Comparison of ENCODE assay signal across 8 cellular contexts in genomic region chrX:40094900-40095587, GRCh38. TPM values are rescaled to one million over a fixed set of nuclear protein-coding genes. Genes with fewer than 3 reads are reported as not detected.
DNase-seq lines count a peak whose midpoint lies in the region; ATAC-seq, FAIRE-seq and TF ChIP-seq lines count a peak whose summit lies in the region.

No MANE protein-coding gene starts in this region.

- H3K4me3 ChIP-seq in DND-41 (ENCODE audit: low read depth in 1 of 2, low read length in 2 of 2) (peak overlapping the region; percentile 61 to 63; a peak in 3 of 4 replicates), NT2/D1 (ENCODE audit: insufficient read length, low read depth) (peak overlapping the region; percentile 78), H1 (ENCODE audit: extremely low read depth in 1 of 4, insufficient read depth in 2 of 4, low read depth in 3 of 4, low read length in 4 of 4) (peak overlapping the region; percentile 63 to 79 (median 71)), neural progenitor cell (peak overlapping the region; percentile 77)

- peaks cover 55% of the 10 kb centered on the region for H3F3A ChIP-seq in neural progenitor cell (ENCODE audit: low read depth)

- H3K9me3 ChIP-seq in DND-41 (ENCODE audit: insufficient read depth, low read length, severe bottlenecking) (no peaks in the 10 kb centered on the region), NT2/D1 (ENCODE audit: insufficient read depth, low read length) (no peaks in the 10 kb centered on the region), H1 (ENCODE audit: insufficient read depth in 2 of 2, low read depth in 1 of 2, low read length in 1 of 2) (no peaks in the 10 kb centered on the region), neural progenitor cell (ENCODE audit: low read depth) (no peaks in the 10 kb centered on the region)

- peaks cover 18% of the 10 kb centered on the region for H3K36me3 ChIP-seq in DND-41 (ENCODE audit: insufficient read depth, low read length)
- H3K36me3 ChIP-seq in NT2/D1 (ENCODE audit: insufficient read depth, insufficient read length, low read length): no peaks in the 10 kb centered on the region
- no peaks in the 10 kb centered on the region for H3K36me3 ChIP-seq in H1 (ENCODE audit: control insufficient read depth in 2 of 4, insufficient read depth in 4 of 4, low read length in 3 of 4)
- no peaks in the 10 kb centered on the region for H3K36me3 ChIP-seq in neural progenitor cell

- ATAC-seq in DND-41 (ENCODE audit: insufficient read depth, low read depth) (no peak), foreskin keratinocyte (no peak), HG03442 (IDR thresholded peaks at IDR 0.05; ENCODE audit: unreplicated experiment) (no peak)

- peak overlapping the region; percentile 87 for H3K4me2 ChIP-seq in DND-41 (ENCODE audit: insufficient read depth, low read length)
- H3K4me2 ChIP-seq in H1 (ENCODE audit: insufficient read depth in 1 of 2, low read depth in 2 of 2, low read length in 2 of 2): peak overlapping the region; percentile 78 to 81
- H3K4me2 ChIP-seq in neural progenitor cell: peak overlapping the region; percentile 92

- H2BK20ac ChIP-seq in H1 (ENCODE audit: low read length): no peak overlapping the region

- H3K27ac ChIP-seq in DND-41 (ENCODE audit: low read length): peak overlapping the region; percentile 84
- H3K27ac ChIP-seq in H1 (ENCODE audit: low read depth, low read length): no peak overlapping the region
- no peak overlapping the region for H3K27ac ChIP-seq in neural progenitor cell
- no peak overlapping the region for H3K27ac ChIP-seq in foreskin keratinocyte

- no peak for TF ChIP-seq RAD21 in H1 (IDR thresholded peaks at IDR 0.05 in 1 of 2, conservative IDR thresholded peaks at IDR 0.05 in 1 of 2; ENCODE audit: low read depth in 2 of 2, low read length in 2 of 2)

- 0 out of 2 replicates have a peak overlapping the region, but pooled peaks have one; percentile 39 for H2BK12ac ChIP-seq in H1 (ENCODE audit: low read depth, low read length)

- H3K4me1 Mint-ChIP-seq in neural progenitor cell: peaks cover 39% of the 10 kb centered on the region

- no peaks in the 10 kb centered on the region for H3K79me1 ChIP-seq in H1 (ENCODE audit: low read depth, low read length)

- WGBS in H1 (ENCODE audit: extremely low coverage in 1 of 2, insufficient coverage in 1 of 2, insufficient read length in 1 of 2, insufficient replicate concordance in 2 of 2, low coverage in 1 of 2, low lambda C conversion rate in 2 of 2, missing lambda C conversion rate in 1 of 2), 2 experiments: 2% methylated on average over 32 of the region's 34 CpGs; no CpG with 5 or more reads in 1 of the 2 experiments

- no peak for DNase-seq in DND-41
- no peak for DNase-seq in NT2/D1 (ENCODE audit: low read depth, low spot score)
- DNase-seq in H1 (ENCODE audit: low read depth in 1 of 2, low spot score in 2 of 2): no peak
- DNase-seq in neural progenitor cell (ENCODE audit: low spot score): peak; percentile 40
- no peak for DNase-seq in foreskin keratinocyte
- no peak for DNase-seq in AG08395 (ENCODE audit: low spot score)
- no peak for DNase-seq in NCI-H128 (lab: John Stamatoyannopoulos, UW; ENCODE audit: unreplicated experiment)

- H3K27ac Mint-ChIP-seq in neural progenitor cell: peak overlapping the region; percentile 17

- H3K9ac ChIP-seq in DND-41 (ENCODE audit: low read depth, low read length) (peak overlapping the region; percentile 84), NT2/D1 (ENCODE audit: insufficient read length, low read depth) (peak overlapping the region; percentile 72), H1 (replicated peaks in 1 of 4; ENCODE audit: extremely low read depth in 1 of 4, low read depth in 3 of 4, low read length in 3 of 4) (peak overlapping the region in 3 of 4 experiments; percentile 9 to 54 (median 22); a peak in 4 of 7 replicates), neural progenitor cell (no peak overlapping the region)

- H2BK15ac ChIP-seq in H1 (ENCODE audit: low read length): no peak overlapping the region

- no peak overlapping the region for H4K5ac ChIP-seq in H1 (ENCODE audit: insufficient read length, low read depth, low read length)

- CTCF ChIA-PET in H1 (lab: Charles Lee; ENCODE audit: partially characterized antibody): interaction anchor here (0.9 to 1.0 kb wide), 2 partner anchors 62 to 172 kb away, joined by 3 read pairs; no protein-coding TSS in a partner anchor

- H3K27me3 ChIP-seq in DND-41 (ENCODE audit: insufficient read depth, low read length, poor library complexity) (no peaks in the 10 kb centered on the region), NT2/D1 (ENCODE audit: insufficient read depth, insufficient read length) (peaks cover 10% of the 10 kb centered on the region), H1 (replicated peaks in 1 of 4; ENCODE audit: control insufficient read depth in 3 of 4, extremely low read depth in 1 of 4, insufficient read depth in 3 of 4, low read length in 3 of 4) (peaks cover 0 to 7% (median 2%) of the 10 kb centered on the region in 4 experiments; a peak in 4 of 7 replicates), neural progenitor cell (peaks cover 76% of the 10 kb centered on the region), foreskin keratinocyte (no peaks in the 10 kb centered on the region)

- H3K79me2 ChIP-seq in DND-41 (ENCODE audit: insufficient read depth, low read length) (peaks cover 82% of the 10 kb centered on the region), H1 (ENCODE audit: control insufficient read depth in 1 of 2, insufficient read depth in 2 of 2, low read length in 2 of 2) (peaks cover 18 to 67% of the 10 kb centered on the region in 2 experiments), neural progenitor cell (ENCODE audit: low read depth) (peaks cover 72% of the 10 kb centered on the region)

- TF ChIP-seq CTCF in DND-41 (IDR thresholded peaks at IDR 0.05; ENCODE audit: borderline replicate concordance, extremely low read depth, low read length, poor library complexity, severe bottlenecking): no peak
- no peak for TF ChIP-seq CTCF in H1 (IDR thresholded peaks at IDR 0.05; ENCODE audit: control extremely low read depth in 1 of 3, insufficient read depth in 1 of 3, low read depth in 1 of 3, low read length in 3 of 3)
- no peak for TF ChIP-seq CTCF in neural progenitor cell (IDR thresholded peaks at IDR 0.05)
- TF ChIP-seq CTCF in foreskin keratinocyte (conservative IDR thresholded peaks at IDR 0.05): no peak

- H2AFZ ChIP-seq in DND-41 (ENCODE audit: low read depth, low read length): no peak overlapping the region
- H2AFZ ChIP-seq in H1 (ENCODE audit: low read length): no peak overlapping the region
- H2AFZ ChIP-seq in neural progenitor cell (replicated peaks): no peak overlapping the region

- no peak overlapping the region for H3K4ac ChIP-seq in H1 (replicated peaks; ENCODE audit: insufficient read length, low read depth, low read length)

- no peak overlapping the region for H3K14ac ChIP-seq in H1 (ENCODE audit: insufficient read length)

- no peak overlapping the region for H3K23ac ChIP-seq in H1 (ENCODE audit: insufficient read length)

- no peak; a peak in 1 of 3 replicates for TF ChIP-seq POLR2A in H1 (IDR thresholded peaks at IDR 0.05; ENCODE audit: control extremely low read depth in 1 of 2, low read depth in 2 of 2, low read length in 2 of 2)

- peak overlapping the region; percentile 87 for H3K4me3 Mint-ChIP-seq in neural progenitor cell

- H4K20me1 ChIP-seq in DND-41 (ENCODE audit: insufficient read depth, low read length) (peaks cover 58% of the 10 kb centered on the region), H1 (replicated peaks in 1 of 2; ENCODE audit: control insufficient read depth in 1 of 2, insufficient read depth in 2 of 2, low read length in 2 of 2) (peaks cover 4 to 5% of the 10 kb centered on the region in 2 experiments), neural progenitor cell (ENCODE audit: low read depth) (peaks cover 83% of the 10 kb centered on the region)

- H3K4me1 ChIP-seq in DND-41 (ENCODE audit: insufficient read depth, low read length) (peaks cover 37% of the 10 kb centered on the region), NT2/D1 (ENCODE audit: insufficient read depth, insufficient read length) (no peaks in the 10 kb centered on the region), H1 (replicated peaks in 1 of 4; ENCODE audit: control insufficient read depth in 3 of 4, insufficient read depth in 4 of 4, low read length in 3 of 4) (peaks cover 0 to 8% (median 2%) of the 10 kb centered on the region in 4 experiments; a peak in 5 of 7 replicates), neural progenitor cell (peaks cover 40% of the 10 kb centered on the region), foreskin keratinocyte (peaks cover 8% of the 10 kb centered on the region)

- TF ChIP-seq EP300 in H1 (IDR thresholded peaks at IDR 0.05; ENCODE audit: borderline replicate concordance in 1 of 2, low read depth in 2 of 2, low read length in 2 of 2): no peak

- H2BK120ac ChIP-seq in H1 (replicated peaks; ENCODE audit: low read depth, low read length): no peak overlapping the region

- no peak overlapping the region for H3K56ac ChIP-seq in H1 (replicated peaks; ENCODE audit: insufficient read length, low read depth, low read length)

- no peak overlapping the region; the same call in 1 of the 2 replicates for H4K8ac ChIP-seq in H1 (ENCODE audit: extremely low read depth, insufficient read depth, low read length)

- peaks cover 21% of the 10 kb centered on the region; the same call in 1 of the 2 replicates for H3K23me2 ChIP-seq in H1 (ENCODE audit: low read depth, low read length)

- POLR2A ChIA-PET in H1 (lab: Charles Lee; ENCODE audit: partially characterized antibody): interaction anchor here (0.6 to 29.1 kb wide), 7 partner anchors 12 to 172 kb away, joined by 3 to 509 read pairs (median 4); no protein-coding TSS in a partner anchor

- H2BK5ac ChIP-seq in H1 (ENCODE audit: low read depth, low read length): no peak overlapping the region

- FAIRE-seq in H1 (lab: Jason Lieb, UNC): no peak

- H3K36me3 Mint-ChIP-seq in neural progenitor cell: no peaks in the 10 kb centered on the region

- H3K18ac ChIP-seq in H1 (ENCODE audit: extremely low read depth, low read length): peak overlapping the region; percentile 62

- H4K91ac ChIP-seq in H1 (replicated peaks; ENCODE audit: insufficient read length, low read length): peak overlapping the region; percentile 55

- peaks cover 11% of the 10 kb centered on the region for H3K27me3 Mint-ChIP-seq in neural progenitor cell (ENCODE audit: insufficient read depth, low read depth)

- peaks cover 12% of the 10 kb centered on the region for H3K9me3 Mint-ChIP-seq in neural progenitor cell

- no peak overlapping the region for H2AK5ac ChIP-seq in H1 (ENCODE audit: low read depth, low read length)

RNA-seq across cellular contexts. Expression of gene BCOR, which starts 2.7 kb away (rescaled TPM):
- total RNA-seq in H1 (2021; fragmentation: NEBNext Ultra II Directional; extraction: Animal tissue kit (Norgen Biotek cat#: 25700)): 50.8 and 54.7 TPM in 2 replicates
- polyA plus RNA-seq in H1 (2011; rRNA removed) (25.0 and 38.7 TPM in 2 replicates), foreskin keratinocyte (6.7 and 6.8 TPM in 2 replicates)
- 23.7 TPM for polyA plus RNA-seq in H1 (2011; cell fraction: cytosol; rRNA removed)
- 71.8 TPM for polyA plus RNA-seq in H1 (2011; cell fraction: nucleus; rRNA removed)
- 30.9 to 39.5 TPM (median 38.0 TPM) in 4 replicates for polyA plus RNA-seq in H1 (2012, experiment 1 of 2)
- 13.5 TPM for polyA plus RNA-seq in H1 (2012, experiment 2 of 2)
- polyA plus RNA-seq in H1 (2013, experiment 1 of 2): 27.2 TPM
- 25.2 TPM for polyA plus RNA-seq in H1 (2013, experiment 2 of 2)
- polyA minus RNA-seq in H1 (2011; rRNA and poly(A)+ RNA removed): 34.2 and 37.3 TPM in 2 replicates
- polyA minus RNA-seq in H1 (2011; cell fraction: cytosol; rRNA and poly(A)+ RNA removed): 61.1 TPM
- 51.4 TPM for polyA minus RNA-seq in H1 (2011; cell fraction: nucleus; rRNA and poly(A)+ RNA removed)
- total RNA-seq in neural progenitor cell (ENCODE audit: low replicate concordance) (29.5 and 32.4 TPM in 2 replicates), foreskin keratinocyte (20.4 and 22.5 TPM in 2 replicates)
